In the genomic region with DNA sequence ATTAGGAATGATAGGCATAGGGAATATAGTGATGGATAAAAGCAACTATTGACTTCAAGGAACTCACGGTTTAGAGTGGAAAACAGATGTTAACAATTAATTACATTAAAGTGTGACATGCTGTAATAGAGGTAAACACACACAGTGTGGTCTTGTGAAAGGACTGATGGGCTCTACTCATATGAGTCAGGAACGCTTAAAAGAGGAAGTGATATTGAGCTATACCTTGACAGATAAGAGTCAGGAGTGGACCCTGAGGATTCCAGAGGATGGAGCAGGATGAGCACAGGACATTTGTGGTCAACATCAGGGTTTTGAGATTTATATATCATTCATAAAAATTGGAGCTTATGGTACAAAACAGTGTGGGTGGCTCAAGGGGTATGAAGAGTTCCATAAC, we compare ENCODE assay signal across 11 cellular contexts. TPM values are rescaled to one million over a fixed set of nuclear protein-coding genes. Genes with fewer than 3 reads are reported as not detected.
DNase-seq lines count a peak whose midpoint lies in the region; ATAC-seq, FAIRE-seq and TF ChIP-seq lines count a peak whose summit lies in the region.
"Had no signal": no experiment of that assay in that cellular context is flagged by ENCODE, and none has a peak within 500 bp of the region (broad histone marks: within the 10 kb centered on the region; RNA-seq: fewer than 3 reads in every experiment).

No MANE protein-coding gene starts in this region.

- no peak overlapping the region for H2AFZ ChIP-seq in K562 (ENCODE audit: low read depth, low read length)

- H3K27me3 ChIP-seq in K562 (ENCODE audit: control insufficient read depth in 2 of 2, insufficient read depth in 2 of 2, low read length in 2 of 2): no peaks in the 10 kb centered on the region
- H3K27me3 ChIP-seq: brain microvascular endothelial cell, testis had no signal

- no peak for TF ChIP-seq CTCF in K562 (IDR thresholded peaks at IDR 0.05 in 2 of 3, conservative IDR thresholded peaks at IDR 0.05 in 1 of 3; ENCODE audit: insufficient read depth in 2 of 3, low read depth in 1 of 3, low read length in 3 of 3)

- no peak overlapping the region for H3K4me2 ChIP-seq in K562 (ENCODE audit: insufficient read depth, low read length)

- H3K4me3 ChIP-seq in K562: no peak overlapping the region
- H3K4me3 ChIP-seq: testis had no signal

- no peaks in the 10 kb centered on the region for H3K79me2 ChIP-seq in K562 (ENCODE audit: control insufficient read depth, insufficient read depth, low read length)

- no peak for FAIRE-seq in K562 (lab: Jason Lieb, UNC)

- DNase-seq in K562 (ENCODE audit: extremely low read depth in 1 of 4, low spot score in 3 of 4): no peak
- no peak for DNase-seq in immature natural killer cell
- no peak for DNase-seq in NAMALWA (ENCODE audit: low spot score)
- no peak for DNase-seq in stimulated activated CD4-positive, alpha-beta T cell treated with anti-CD3 and anti-CD28 coated beads, Interleukin-4, amount 100 ng/mL, for 1 hour
- DNase-seq: brain microvascular endothelial cell, COR-L47, testis had no signal

- BruUV-seq in K562 (replicated peaks; lab: Mats Ljungman, UMichigan): no TSS peak

- no peak for TF ChIP-seq RAD21 in K562 (CRISPR knock-in tag; conservative IDR thresholded peaks at IDR 0.05 in 1 of 2, IDR thresholded peaks at IDR 0.05 in 1 of 2)

- no peaks in the 10 kb centered on the region for H3K9me3 ChIP-seq in K562 (replicated peaks; ENCODE audit: control insufficient read depth, insufficient read depth, low read depth, low read length)
- H3K9me3 ChIP-seq: testis had no signal

- no peaks in the 10 kb centered on the region for H3K27me3 Mint-ChIP-seq in immature natural killer cell (ENCODE audit: low read depth in 3 of 3)

- peaks cover 33% of the 10 kb centered on the region for H3K36me3 ChIP-seq in K562 (ENCODE audit: control insufficient read depth, insufficient read depth, low read length)

- ATAC-seq in GM19023 (IDR thresholded peaks at IDR 0.05; ENCODE audit: unreplicated experiment): peak; percentile 92
- ATAC-seq in GM21717 (IDR thresholded peaks at IDR 0.05; ENCODE audit: unreplicated experiment): peak; percentile 91
- ATAC-seq in HG03108 (IDR thresholded peaks at IDR 0.05; ENCODE audit: unreplicated experiment): peak; percentile 93
- ATAC-seq in K562: peak; percentile 56

- no peaks in the 10 kb centered on the region for H4K20me1 ChIP-seq in K562 (replicated peaks; ENCODE audit: control insufficient read depth, insufficient read depth, low read length)

- POLR2A ChIA-PET in K562 (lab: Yijun Ruan, JAX): interaction anchor here (0.6 kb wide), 1 partner anchor 47 kb away, joined by 4 read pairs; no protein-coding TSS in a partner anchor

- H3K27ac Mint-ChIP-seq in immature natural killer cell: no peak overlapping the region

- CTCF ChIA-PET in K562 (lab: Yijun Ruan, JAX; ENCODE audit: low intra/inter-chr PET ratio): no interaction called here

- TF ChIP-seq EP300 in K562 (IDR thresholded peaks at IDR 0.05; ENCODE audit: low read length): no peak

- H3K9me1 ChIP-seq in K562 (ENCODE audit: control insufficient read depth, insufficient read depth, low read length): no peaks in the 10 kb centered on the region

- H3K36me3 Mint-ChIP-seq in immature natural killer cell: peaks cover 24 to 43% (median 34%) of the 10 kb centered on the region in 3 donors

- 52% methylated on average over 2 of the region's 2 CpGs for WGBS in K562 (ENCODE audit: insufficient coverage, low coverage, missing lambda C conversion rate)

- no peak overlapping the region for H3K9ac ChIP-seq in K562 (ENCODE audit: insufficient read depth in 1 of 2, low read depth in 2 of 2, low read length in 2 of 2)

- no peak overlapping the region for H3K4me3 Mint-ChIP-seq in immature natural killer cell

- no peaks in the 10 kb centered on the region for H3K4me1 Mint-ChIP-seq in immature natural killer cell

- no peak overlapping the region for H3K27ac ChIP-seq in K562 (ENCODE audit: extremely low read depth, low read depth, low read length)
- H3K27ac ChIP-seq: brain microvascular endothelial cell, RWPE1, testis had no signal

- no peak for TF ChIP-seq POLR2A in K562 (conservative IDR thresholded peaks at IDR 0.05)

- in situ Hi-C loops in K562 (cut with MboI): no loop called here

- no peaks in the 10 kb centered on the region for H3K9me3 Mint-ChIP-seq in immature natural killer cell

- intact Hi-C loops in K562 (cut with micrococcal nuclease): no loop called here

- H3K4me1 ChIP-seq in K562 (replicated peaks in 1 of 2; ENCODE audit: control insufficient read depth in 2 of 2, insufficient read depth in 2 of 2, low read length in 2 of 2): no peaks in the 10 kb centered on the region
- H3K4me1 ChIP-seq: testis had no signal

TF ChIP-seq in K562, 482 proteins besides CTCF, POLR2A, EP300 and RAD21:
- peak; percentile 96 for TF ChIP-seq SPI1 (IDR thresholded peaks at IDR 0.05; ENCODE audit: borderline replicate concordance, low read depth, low read length)
- TF ChIP-seq ZNF224 (CRISPR knock-in tag; IDR thresholded peaks at IDR 0.05): no peak
- TF ChIP-seq STAT5B (CRISPR knock-in tag; IDR thresholded peaks at IDR 0.05): no peak
- no peak for TF ChIP-seq ZNF830 (CRISPR knock-in tag; IDR thresholded peaks at IDR 0.05)
- TF ChIP-seq CTBP1 (IDR thresholded peaks at IDR 0.05; ENCODE audit: borderline replicate concordance): 0 out of 2 replicates have a peak, but pooled peaks have one; percentile 24
- no peak for TF ChIP-seq CCAR2 (IDR thresholded peaks at IDR 0.05; ENCODE audit: low read depth, low read length)
- no peak for TF ChIP-seq ZNF444 (CRISPR knock-in tag; IDR thresholded peaks at IDR 0.05)

RNA-seq across cellular contexts. Expression of gene EXOG, which starts 11.0 kb away (rescaled TPM):
- 28.1 and 64.0 TPM in 2 replicates for total RNA-seq in K562 (2011; cell fraction: chromatin; rRNA removed; ENCODE audit: low replicate concordance)
- 10.8 and 13.6 TPM in 2 replicates for total RNA-seq in K562 (2011; cell fraction: nucleolus; rRNA removed)
- total RNA-seq in K562 (2011; cell fraction: nucleoplasm; rRNA removed): 32.4 and 55.4 TPM in 2 replicates
- total RNA-seq in K562 (2014; rRNA removed) (9.9 and 10.8 TPM in 2 replicates), K562 (2014; rRNA removed; fragmentation: Illumina TruSeq; extraction: Trizol) (16.3 and 18.1 TPM in 2 replicates), K562 (2015; rRNA removed; fragmentation: Illumina TruSeq; extraction: Trizol) (13.6 and 15.7 TPM in 2 replicates), K562 (2021) (14.4 and 14.5 TPM in 2 replicates)
- polyA plus RNA-seq in K562 (2011; rRNA removed) (12.0 and 16.9 TPM in 2 replicates), K562 (2014; fragmentation: Illumina TruSeq; extraction: Trizol) (13.4 and 13.9 TPM in 2 replicates), K562 (2014; fragmentation: Nextera tagmentation; extraction: Ambion mirVana) (10 to 100 TPM; 13.1 to 21.7 TPM), K562 (2014; rRNA removed) (12.9 and 14.8 TPM in 2 replicates), immature natural killer cell (10 to 100 TPM in 1 of 3 donors, 1 to 10 TPM in 2; 2.9 to 19.6 (median 6.9) TPM)
- 4.1 and 8.2 TPM in 2 replicates for polyA plus RNA-seq in K562 (2011; cell fraction: cytosol; rRNA removed)
- polyA plus RNA-seq in K562 (2011; cell fraction: nucleus; rRNA removed): 16.3 and 16.8 TPM in 2 replicates
- 10.1 and 10.2 TPM in 2 replicates for polyA plus RNA-seq in K562 (2012)
- 12.5 and 13.5 TPM in 2 replicates for polyA minus RNA-seq in K562 (2011; rRNA and poly(A)+ RNA removed)
- polyA minus RNA-seq in K562 (2011; cell fraction: cytosol; rRNA and poly(A)+ RNA removed): 3.7 and 5.8 TPM in 2 replicates
- 8.1 and 12.7 TPM in 2 replicates for polyA minus RNA-seq in K562 (2011; cell fraction: nucleus; rRNA and poly(A)+ RNA removed)

RNA-seq across cellular contexts. Expression of gene ACVR2B, which starts 53.4 kb away (rescaled TPM):
- 35.2 and 42.4 TPM in 2 replicates for total RNA-seq in K562 (2011; cell fraction: chromatin; rRNA removed; ENCODE audit: low replicate concordance)
- 25.3 and 32.5 TPM in 2 replicates for total RNA-seq in K562 (2011; cell fraction: nucleolus; rRNA removed)
- total RNA-seq in K562 (2011; cell fraction: nucleoplasm; rRNA removed): 37.7 and 52.2 TPM in 2 replicates
- total RNA-seq in K562 (2014; rRNA removed) (10.8 and 11.8 TPM in 2 replicates), K562 (2014; rRNA removed; fragmentation: Illumina TruSeq; extraction: Trizol) (13.9 and 15.0 TPM in 2 replicates), K562 (2015; rRNA removed; fragmentation: Illumina TruSeq; extraction: Trizol) (7.4 and 7.7 TPM in 2 replicates), K562 (2021) (20.5 and 23.7 TPM in 2 replicates)
- polyA plus RNA-seq in K562 (2011; rRNA removed) (7.1 and 8.8 TPM in 2 replicates), K562 (2014; fragmentation: Illumina TruSeq; extraction: Trizol) (5.9 and 6.2 TPM in 2 replicates), K562 (2014; fragmentation: Nextera tagmentation; extraction: Ambion mirVana) (1 to 10 TPM; 1.8 to 2.6 TPM), K562 (2014; rRNA removed) (5.5 and 5.8 TPM in 2 replicates), immature natural killer cell (under 1 TPM; 0.02 to 0.39 (median 0.04) TPM)
- 6.7 TPM in 2 replicates for polyA plus RNA-seq in K562 (2011; cell fraction: cytosol; rRNA removed)
- polyA plus RNA-seq in K562 (2011; cell fraction: nucleus; rRNA removed): 11.9 and 12.2 TPM in 2 replicates
- 4.2 and 7.7 TPM in 2 replicates for polyA plus RNA-seq in K562 (2012)
- 31.8 and 35.4 TPM in 2 replicates for polyA minus RNA-seq in K562 (2011; rRNA and poly(A)+ RNA removed)
- polyA minus RNA-seq in K562 (2011; cell fraction: cytosol; rRNA and poly(A)+ RNA removed): 23.3 and 29.4 TPM in 2 replicates
- polyA minus RNA-seq in K562 (2011; cell fraction: nucleus; rRNA and poly(A)+ RNA removed): 13.9 and 18.7 TPM in 2 replicates
